8 cellular contexts compared by ENCODE assay signal in genomic region chr2:60552096-60552850, GRCh38. TPM values are rescaled to one million over a fixed set of nuclear protein-coding genes. Genes with fewer than 3 reads are reported as not detected.
A peak's percentile ranks its signal among the peaks of the same experiment; 100 is the strongest.
DNase-seq lines count a peak whose midpoint lies in the region; ATAC-seq and TF ChIP-seq lines count a peak whose summit lies in the region.

No MANE protein-coding gene starts in this region.

- H3K36me3 ChIP-seq in ovary: no peaks in the 10 kb centered on the region

- H3K27me3 ChIP-seq in ovary: no peaks in the 10 kb centered on the region

- no peak for TF ChIP-seq CTCF in ovary (IDR thresholded peaks at IDR 0.05)

- peak; percentile 31 for DNase-seq in NOMO-1 treated with DMSO at 0.1 percent for 48 hours (lab: John Stamatoyannopoulos, UW; ENCODE audit: unreplicated experiment)
- DNase-seq in NOMO-1 treated with dmso at 0.1 percent for 144 hours (lab: John Stamatoyannopoulos, UW; ENCODE audit: unreplicated experiment): no peak
- peak; percentile 33 for DNase-seq in RKO (ENCODE audit: low spot score)
- DNase-seq in epithelial cell of prostate (ENCODE audit: low read depth, low spot score): no peak
- peak in 2 of 5 donors; percentile 17 to 24 for DNase-seq in ovary
- DNase-seq in left lobe of liver (ENCODE audit: low spot score): no peak
- DNase-seq in globus pallidus (ENCODE audit: low spot score): no peak
- no peak for DNase-seq in activated gamma-delta T cell (lab: John Stamatoyannopoulos, UW)

- 1% methylated on average over 48 to 49 of the region's 49 CpGs for WGBS in ovary, 3 donors

- H3K4me1 ChIP-seq in ovary (ENCODE audit: insufficient read depth): peaks cover 4% of the 10 kb centered on the region

- TF ChIP-seq POLR2A in ovary (IDR thresholded peaks at IDR 0.05): no peak

- H3K27ac ChIP-seq in epithelial cell of prostate (peak overlapping the region; percentile 70), ovary (no peak overlapping the region)

- no peak for TF ChIP-seq EP300 in ovary (IDR thresholded peaks at IDR 0.05)

- no peak for ATAC-seq in left lobe of liver

- intact Hi-C loops in ovary (cut with DNase I): no loop called here

- peak overlapping the region; percentile 50 for H3K4me3 ChIP-seq in ovary

- no peaks in the 10 kb centered on the region for H3K9me3 ChIP-seq in ovary

RNA-seq across cellular contexts. Expression of gene BCL11A, which starts 1.2 kb away (rescaled TPM):
- total RNA-seq in ovary: 1 to 10 TPM in 6 of 7 donors, not detected in 1; 2.1 to 5.7 (median 3.6) TPM
- 1 to 10 TPM in 1 of 2 donors, under 1 TPM in 1; 0.81 to 2.5 TPM for polyA plus RNA-seq in ovary
- total RNA-seq in left lobe of liver: 0.50 TPM

Comparison
In these comparisons a context has a peak if more than half of its experiments do, and no peak if none do; other contexts are left out.
1. DNase-seq: peak in NOMO-1 treated with DMSO at 0.1 percent for 48 hours (single experiment) and RKO (single experiment); none in NOMO-1 treated with dmso at 0.1 percent for 144 hours (single experiment), epithelial cell of prostate (single experiment), left lobe of liver (single experiment), globus pallidus (single experiment) and activated gamma-delta T cell (single experiment).